9 cellular contexts compared by ENCODE assay signal in genomic region chr2:12720181-12720580, GRCh38. TPM values are rescaled to one million over a fixed set of nuclear protein-coding genes. Genes with fewer than 3 reads are reported as not detected.
DNase-seq lines count a peak whose midpoint lies in the region; ATAC-seq and TF ChIP-seq lines count a peak whose summit lies in the region.
"Had no signal": no experiment of that assay in that cellular context is flagged by ENCODE, and none has a peak within 500 bp of the region (broad histone marks: within the 10 kb centered on the region; RNA-seq: fewer than 3 reads in every experiment).

No MANE protein-coding gene starts in this region.

- peaks cover 11 to 48% of the 10 kb centered on the region in 2 donors for H3K4me1 ChIP-seq in left lung

- peaks cover 0 to 50% of the 10 kb centered on the region in 2 donors for H3K27me3 ChIP-seq in left lung

- intact Hi-C loops in left lung (cut with DNase I): no loop called here

- TF ChIP-seq CTCF in left lung (IDR thresholded peaks at IDR 0.05): no peak
- TF ChIP-seq CTCF in type B pancreatic cell (conservative IDR thresholded peaks at IDR 0.05): no peak

- H3K27me3 Mint-ChIP-seq in activated naive CD4-positive, alpha-beta T cell treated with anti-CD3 and anti-CD28 coated beads, Interleukin-2, amount 10 ng/mL, durations not matched to agents 7 days and 5 days: peaks cover 10% of the 10 kb centered on the region
- peaks cover 2% of the 10 kb centered on the region for H3K27me3 Mint-ChIP-seq in activated naive CD8-positive, alpha-beta T cell treated with anti-CD3 and anti-CD28 coated beads, Interleukin-2, amount 50 U/mL, for 24 hours
- peaks cover 4% of the 10 kb centered on the region for H3K27me3 Mint-ChIP-seq in type B pancreatic cell

- peak overlapping the region; percentile 47 for H3K27ac Mint-ChIP-seq in activated naive CD4-positive, alpha-beta T cell treated with anti-CD3 and anti-CD28 coated beads, Interleukin-2, amount 10 ng/mL, durations not matched to agents 7 days and 5 days
- H3K27ac Mint-ChIP-seq in activated naive CD8-positive, alpha-beta T cell treated with anti-CD3 and anti-CD28 coated beads, Interleukin-2, amount 50 U/mL, for 24 hours: no peak overlapping the region
- H3K27ac Mint-ChIP-seq in type B pancreatic cell: peak overlapping the region; percentile 33

- no peaks in the 10 kb centered on the region for H3K9me3 Mint-ChIP-seq in activated naive CD4-positive, alpha-beta T cell treated with anti-CD3 and anti-CD28 coated beads, Interleukin-2, amount 10 ng/mL, durations not matched to agents 7 days and 5 days
- no peaks in the 10 kb centered on the region for H3K9me3 Mint-ChIP-seq in activated naive CD8-positive, alpha-beta T cell treated with anti-CD3 and anti-CD28 coated beads, Interleukin-2, amount 50 U/mL, for 24 hours
- H3K9me3 Mint-ChIP-seq in type B pancreatic cell: no peaks in the 10 kb centered on the region

- ATAC-seq in activated naive CD8-positive, alpha-beta T cell treated with anti-CD3 and anti-CD28 coated beads, Interleukin-2, amount 50 U/mL, for 24 hours: no peak
- ATAC-seq in left lung (no peak), GM19328 (IDR thresholded peaks at IDR 0.05; ENCODE audit: unreplicated experiment) (no peak)

- peaks cover 0 to 21% of the 10 kb centered on the region in 2 donors for H3K36me3 ChIP-seq in left lung

- H3K9me3 ChIP-seq in left lung: no peaks in the 10 kb centered on the region

- H3K36me3 Mint-ChIP-seq in activated naive CD4-positive, alpha-beta T cell treated with anti-CD3 and anti-CD28 coated beads, Interleukin-2, amount 10 ng/mL, durations not matched to agents 7 days and 5 days: peaks cover 78% of the 10 kb centered on the region
- peaks cover 4% of the 10 kb centered on the region for H3K36me3 Mint-ChIP-seq in activated naive CD8-positive, alpha-beta T cell treated with anti-CD3 and anti-CD28 coated beads, Interleukin-2, amount 50 U/mL, for 24 hours (ENCODE audit: low read depth)
- peaks cover 30% of the 10 kb centered on the region for H3K36me3 Mint-ChIP-seq in type B pancreatic cell

- H3K4me3 Mint-ChIP-seq in activated naive CD4-positive, alpha-beta T cell treated with anti-CD3 and anti-CD28 coated beads, Interleukin-2, amount 10 ng/mL, durations not matched to agents 7 days and 5 days: peak overlapping the region; percentile 98
- H3K4me3 Mint-ChIP-seq in activated naive CD8-positive, alpha-beta T cell treated with anti-CD3 and anti-CD28 coated beads, Interleukin-2, amount 50 U/mL, for 24 hours: peak overlapping the region; percentile 87
- peak overlapping the region; percentile 98 for H3K4me3 Mint-ChIP-seq in type B pancreatic cell

- CTCF ChIA-PET in activated naive CD4-positive, alpha-beta T cell treated with anti-CD3 and anti-CD28 coated beads, Interleukin-2, amount 10 ng/mL, durations not matched to agents 7 days and 5 days (lab: Charles Lee): interaction anchor here (0.9 to 5.0 kb wide), 5 partner anchors 17 to 287 kb away, joined by 3 to 31 read pairs (median 3); no protein-coding TSS in a partner anchor

- no peak for DNase-seq in activated naive CD4-positive, alpha-beta T cell treated with anti-CD3 and anti-CD28 coated beads, Interleukin-2, amount 10 ng/mL, durations not matched to agents 7 days and 5 days
- no peak for DNase-seq in activated naive CD4-positive, alpha-beta T cell treated with Interleukin-2 at 50 U/mL for 16 hours
- DNase-seq in activated naive CD8-positive, alpha-beta T cell treated with anti-CD3 and anti-CD28 coated beads, Interleukin-2, amount 50 U/mL, for 24 hours: no peak
- DNase-seq in left lung (no peak), type B pancreatic cell (ENCODE audit: extremely low spot score, unreplicated experiment) (no peak), HuH-7.5 (ENCODE audit: low spot score) (no peak)
- no peak for DNase-seq in effector CD8-positive, alpha-beta T cell (lab: John Stamatoyannopoulos, UW)

- peaks cover 58% of the 10 kb centered on the region for H3K4me1 Mint-ChIP-seq in activated naive CD4-positive, alpha-beta T cell treated with anti-CD3 and anti-CD28 coated beads, Interleukin-2, amount 10 ng/mL, durations not matched to agents 7 days and 5 days
- H3K4me1 Mint-ChIP-seq in activated naive CD8-positive, alpha-beta T cell treated with anti-CD3 and anti-CD28 coated beads, Interleukin-2, amount 50 U/mL, for 24 hours: peaks cover 64% of the 10 kb centered on the region
- H3K4me1 Mint-ChIP-seq in type B pancreatic cell (ENCODE audit: unreplicated experiment): peaks cover 57% of the 10 kb centered on the region

- H3K4me3 ChIP-seq in left lung: peak overlapping the region; percentile 59 to 83

- H3K27ac ChIP-seq in left lung: peak overlapping the region; percentile 89 to 91
- H3K27ac ChIP-seq: HL-60 had no signal

RNA-seq across cellular contexts. Expression of gene TRIB2, which starts 3.4 kb away (rescaled TPM):
- 10 to 100 TPM; 36.4 to 39.7 TPM for total RNA-seq in left lung
- total RNA-seq in type B pancreatic cell (ENCODE audit: low replicate concordance): 40.1 and 90.9 TPM in 2 replicates
